ENCODE assay signal across 8 cellular contexts in genomic region chr19:5827342-5827890, GRCh38. TPM values are rescaled to one million over a fixed set of nuclear protein-coding genes. Genes with fewer than 3 reads are reported as not detected.
A peak's percentile ranks its signal among the peaks of the same experiment; 100 is the strongest.
DNase-seq lines count a peak whose midpoint lies in the region; ATAC-seq and TF ChIP-seq lines count a peak whose summit lies in the region.

No MANE protein-coding gene starts in this region.

- H3K36me3 Mint-ChIP-seq in activated CD8-positive, alpha-beta memory T cell treated with anti-CD3 and anti-CD28 coated beads, Interleukin-2, amount 10 ng/mL, durations not matched to agents 7 days and 5 days = peaks cover 3% of the 10 kb centered on the region
- H3K36me3 Mint-ChIP-seq in activated naive CD8-positive, alpha-beta T cell treated with anti-CD3 and anti-CD28 coated beads, Interleukin-2, amount 10 ng/mL, durations not matched to agents 7 days and 5 days = peaks cover 2% of the 10 kb centered on the region

- H3K4me1 Mint-ChIP-seq in activated CD8-positive, alpha-beta memory T cell treated with anti-CD3 and anti-CD28 coated beads, Interleukin-2, amount 10 ng/mL, durations not matched to agents 7 days and 5 days = peaks cover 11% of the 10 kb centered on the region
- peaks cover 5% of the 10 kb centered on the region for H3K4me1 Mint-ChIP-seq in activated naive CD8-positive, alpha-beta T cell treated with anti-CD3 and anti-CD28 coated beads, Interleukin-2, amount 10 ng/mL, durations not matched to agents 7 days and 5 days

- H3K4me1 ChIP-seq in left lung = peaks cover 0 to 29% of the 10 kb centered on the region in 2 donors
- H3K4me1 ChIP-seq in stomach = peaks cover 26 to 46% (median 33%) of the 10 kb centered on the region in 4 donors
- no peaks in the 10 kb centered on the region for H3K4me1 ChIP-seq in foreskin keratinocyte

- H3K4me3 ChIP-seq in left lung = peak overlapping the region; percentile 21 to 47
- peak overlapping the region; percentile 45 to 56 (median 46) for H3K4me3 ChIP-seq in stomach

- peak overlapping the region; percentile 89 for H3K27ac Mint-ChIP-seq in activated CD8-positive, alpha-beta memory T cell treated with anti-CD3 and anti-CD28 coated beads, Interleukin-2, amount 10 ng/mL, durations not matched to agents 7 days and 5 days
- peak overlapping the region; percentile 95 for H3K27ac Mint-ChIP-seq in activated naive CD8-positive, alpha-beta T cell treated with anti-CD3 and anti-CD28 coated beads, Interleukin-2, amount 10 ng/mL, durations not matched to agents 7 days and 5 days

- no peak for DNase-seq in activated CD8-positive, alpha-beta memory T cell treated with anti-CD3 and anti-CD28 coated beads, Interleukin-2, amount 10 ng/mL, durations not matched to agents 7 days and 5 days
- DNase-seq in activated CD8-positive, alpha-beta memory T cell treated with anti-CD3 and anti-CD28 coated beads for 24 hours = no peak
- DNase-seq in activated naive CD8-positive, alpha-beta T cell treated with anti-CD3 and anti-CD28 coated beads, Interleukin-2, amount 10 ng/mL, durations not matched to agents 7 days and 5 days = no peak
- DNase-seq in left lung (no peak), stomach (no peak), foreskin keratinocyte (no peak), HPDE6-E6E7 (ENCODE audit: extremely low spot score) (no peak)

- H3K27ac ChIP-seq in left lung (peak overlapping the region in 1 of 2 donors; percentile 78), stomach (peak overlapping the region; percentile 64 to 90 (median 85)), foreskin keratinocyte (no peak overlapping the region)

- no peak for ATAC-seq in activated CD8-positive, alpha-beta memory T cell treated with anti-CD3 and anti-CD28 coated beads, Interleukin-2, amount 10 ng/mL, durations not matched to agents 7 days and 5 days
- ATAC-seq in activated naive CD8-positive, alpha-beta T cell treated with anti-CD3 and anti-CD28 coated beads, Interleukin-2, amount 10 ng/mL, durations not matched to agents 7 days and 5 days (ENCODE audit: low read depth) = no peak
- ATAC-seq in left lung (no peak), foreskin keratinocyte (no peak), GM18861 (IDR thresholded peaks at IDR 0.05; ENCODE audit: unreplicated experiment) (no peak)

- no peak for TF ChIP-seq POLR2A in stomach (IDR thresholded peaks at IDR 0.05)

- CTCF ChIA-PET in activated CD8-positive, alpha-beta memory T cell treated with anti-CD3 and anti-CD28 coated beads, Interleukin-2, amount 10 ng/mL, durations not matched to agents 7 days and 5 days (lab: Charles Lee) = interaction anchor here (0.9 to 3.8 kb wide), 8 partner anchors 12 to 155 kb away, joined by 3 to 49 read pairs (median 6); partner anchors contain the start of genes FUT6, NDUFA11, NRTN and VMAC

- peak in 1 of 2 donors; percentile 9 for TF ChIP-seq CTCF in left lung (IDR thresholded peaks at IDR 0.05)
- TF ChIP-seq CTCF in stomach (IDR thresholded peaks at IDR 0.05) = no peak
- TF ChIP-seq CTCF in foreskin keratinocyte (conservative IDR thresholded peaks at IDR 0.05) = no peak

- POLR2A ChIA-PET in activated naive CD8-positive, alpha-beta T cell treated with anti-CD3 and anti-CD28 coated beads, Interleukin-2, amount 10 ng/mL, durations not matched to agents 7 days and 5 days (lab: Charles Lee) = interaction anchor here (0.6 to 3.5 kb wide), 23 partner anchors 11 to 207 kb away, joined by 3 to 72 read pairs (median 6); partner anchors contain the start of genes CATSPERD, DUS3L, FUT6 and LONP1

- H3K9me3 ChIP-seq in left lung (no peaks in the 10 kb centered on the region), stomach (no peaks in the 10 kb centered on the region)

- H3K9me3 Mint-ChIP-seq in activated CD8-positive, alpha-beta memory T cell treated with anti-CD3 and anti-CD28 coated beads, Interleukin-2, amount 10 ng/mL, durations not matched to agents 7 days and 5 days (ENCODE audit: low read depth) = no peaks in the 10 kb centered on the region
- no peaks in the 10 kb centered on the region for H3K9me3 Mint-ChIP-seq in activated naive CD8-positive, alpha-beta T cell treated with anti-CD3 and anti-CD28 coated beads, Interleukin-2, amount 10 ng/mL, durations not matched to agents 7 days and 5 days

- intact Hi-C loops in left lung (cut with DNase I) = no loop called here
- intact Hi-C loops in stomach (cut with DNase I; ENCODE audit: low total_unique reads) = no loop called here

- H3K4me3 Mint-ChIP-seq in activated CD8-positive, alpha-beta memory T cell treated with anti-CD3 and anti-CD28 coated beads, Interleukin-2, amount 10 ng/mL, durations not matched to agents 7 days and 5 days = peak overlapping the region; percentile 94
- H3K4me3 Mint-ChIP-seq in activated naive CD8-positive, alpha-beta T cell treated with anti-CD3 and anti-CD28 coated beads, Interleukin-2, amount 10 ng/mL, durations not matched to agents 7 days and 5 days = peak overlapping the region; percentile 90

- H3K36me3 ChIP-seq in left lung = no peaks in the 10 kb centered on the region
- no peaks in the 10 kb centered on the region for H3K36me3 ChIP-seq in stomach

- H3K27me3 Mint-ChIP-seq in activated CD8-positive, alpha-beta memory T cell treated with anti-CD3 and anti-CD28 coated beads, Interleukin-2, amount 10 ng/mL, durations not matched to agents 7 days and 5 days = no peaks in the 10 kb centered on the region
- H3K27me3 Mint-ChIP-seq in activated naive CD8-positive, alpha-beta T cell treated with anti-CD3 and anti-CD28 coated beads, Interleukin-2, amount 10 ng/mL, durations not matched to agents 7 days and 5 days = peaks cover 2% of the 10 kb centered on the region

- 14 to 46% (median 24%) methylated on average over 12 to 37 of the region's 37 CpGs for WGBS in stomach, 5 donors

- H3K27me3 ChIP-seq in left lung = peaks cover 0 to 73% of the 10 kb centered on the region in 2 donors
- H3K27me3 ChIP-seq in stomach = peaks cover 0 to 18% (median 0%) of the 10 kb centered on the region in 3 donors
- H3K27me3 ChIP-seq in foreskin keratinocyte = peaks cover 8% of the 10 kb centered on the region

- TF ChIP-seq EP300 in stomach (IDR thresholded peaks at IDR 0.05) = no peak

RNA-seq across cellular contexts. Expression of gene FUT6, which starts 12.1 kb away (rescaled TPM):
- not detected for total RNA-seq in activated CD8-positive, alpha-beta memory T cell treated with anti-CD3 and anti-CD28 coated beads, Interleukin-2, amount 10 ng/mL, durations not matched to agents 7 days and 5 days
- under 1 TPM; 0.75 to 0.91 TPM for total RNA-seq in activated naive CD8-positive, alpha-beta T cell treated with anti-CD3 and anti-CD28 coated beads, Interleukin-2, amount 10 ng/mL, durations not matched to agents 7 days and 5 days
- under 1 TPM; 0.32 to 0.73 TPM for total RNA-seq in left lung
- 100 to 1,000 TPM in 1 of 5 donors, under 1 TPM in 1, not detected in 3; 0.18 to 105 TPM for total RNA-seq in stomach
- polyA plus RNA-seq in stomach = 10 to 100 TPM in 1 of 3 donors, not detected in 2; 15.3 TPM
- total RNA-seq in foreskin keratinocyte = not detected in 2 replicates
- not detected in 2 replicates for polyA plus RNA-seq in foreskin keratinocyte

RNA-seq across cellular contexts. Expression of gene NRTN, which starts 22.5 kb away (rescaled TPM):
- total RNA-seq in activated CD8-positive, alpha-beta memory T cell treated with anti-CD3 and anti-CD28 coated beads, Interleukin-2, amount 10 ng/mL, durations not matched to agents 7 days and 5 days = not detected
- under 1 TPM; 0.36 to 0.45 TPM for total RNA-seq in activated naive CD8-positive, alpha-beta T cell treated with anti-CD3 and anti-CD28 coated beads, Interleukin-2, amount 10 ng/mL, durations not matched to agents 7 days and 5 days
- total RNA-seq in left lung (1 to 10 TPM; 1.5 to 1.6 TPM), stomach (1 to 10 TPM in 2 of 5 donors, under 1 TPM in 1, not detected in 2; 0.92 to 7.1 (median 1.8) TPM), foreskin keratinocyte (0.10 and 0.14 TPM in 2 replicates)
- polyA plus RNA-seq in stomach (1 to 10 TPM; 3.5 to 6.1 (median 4.0) TPM), foreskin keratinocyte (0.07 and 0.11 TPM in 2 replicates)

RNA-seq across cellular contexts. Expression of gene FUT3, which starts 23.8 kb away (rescaled TPM):
- total RNA-seq in activated CD8-positive, alpha-beta memory T cell treated with anti-CD3 and anti-CD28 coated beads, Interleukin-2, amount 10 ng/mL, durations not matched to agents 7 days and 5 days = not detected
- not detected for total RNA-seq in activated naive CD8-positive, alpha-beta T cell treated with anti-CD3 and anti-CD28 coated beads, Interleukin-2, amount 10 ng/mL, durations not matched to agents 7 days and 5 days
- 10 to 100 TPM; 25.2 to 31.4 TPM for total RNA-seq in left lung
- 100 to 1,000 TPM in 1 of 5 donors, 1 to 10 TPM in 4; 1.1 to 119 (median 8.5) TPM for total RNA-seq in stomach
- polyA plus RNA-seq in stomach = 10 to 100 TPM in 1 of 3 donors, 1 to 10 TPM in 2; 2.0 to 36.5 (median 5.0) TPM
- total RNA-seq in foreskin keratinocyte = 1.5 and 2.2 TPM in 2 replicates
- polyA plus RNA-seq in foreskin keratinocyte = 1.5 and 3.6 TPM in 2 replicates

RNA-seq across cellular contexts. Expression of gene DUS3L, which starts 36.5 kb away (rescaled TPM):
- total RNA-seq in activated CD8-positive, alpha-beta memory T cell treated with anti-CD3 and anti-CD28 coated beads, Interleukin-2, amount 10 ng/mL, durations not matched to agents 7 days and 5 days = 10 to 100 TPM; 53.0 to 64.0 TPM
- total RNA-seq in activated naive CD8-positive, alpha-beta T cell treated with anti-CD3 and anti-CD28 coated beads, Interleukin-2, amount 10 ng/mL, durations not matched to agents 7 days and 5 days = 10 to 100 TPM; 61.0 to 62.1 TPM
- total RNA-seq in left lung (10 to 100 TPM; 15.8 to 38.4 TPM), stomach (10 to 100 TPM; 25.2 to 67.5 (median 54.0) TPM), foreskin keratinocyte (27.7 and 31.8 TPM in 2 replicates)
- polyA plus RNA-seq in stomach (10 to 100 TPM; 28.9 to 42.6 (median 37.2) TPM), foreskin keratinocyte (28.7 and 31.8 TPM in 2 replicates)

RNA-seq across cellular contexts. Expression of gene PRR22, which starts 42.9 kb away (rescaled TPM):
- 1 to 10 TPM; 2.1 to 6.0 TPM for total RNA-seq in activated CD8-positive, alpha-beta memory T cell treated with anti-CD3 and anti-CD28 coated beads, Interleukin-2, amount 10 ng/mL, durations not matched to agents 7 days and 5 days
- 1 to 10 TPM; 3.8 to 4.4 TPM for total RNA-seq in activated naive CD8-positive, alpha-beta T cell treated with anti-CD3 and anti-CD28 coated beads, Interleukin-2, amount 10 ng/mL, durations not matched to agents 7 days and 5 days
- total RNA-seq in left lung (1 to 10 TPM; 1.7 to 4.5 TPM), stomach (10 to 100 TPM in 1 of 5 donors, 1 to 10 TPM in 2, under 1 TPM in 1, not detected in 1; 0.73 to 12.1 (median 5.4) TPM), foreskin keratinocyte (2.0 and 2.2 TPM in 2 replicates)
- polyA plus RNA-seq in stomach (1 to 10 TPM; 4.7 to 7.8 (median 6.4) TPM), foreskin keratinocyte (3.5 and 3.9 TPM in 2 replicates)
